34 cellular contexts compared by ENCODE assay signal in the genomic region with DNA sequence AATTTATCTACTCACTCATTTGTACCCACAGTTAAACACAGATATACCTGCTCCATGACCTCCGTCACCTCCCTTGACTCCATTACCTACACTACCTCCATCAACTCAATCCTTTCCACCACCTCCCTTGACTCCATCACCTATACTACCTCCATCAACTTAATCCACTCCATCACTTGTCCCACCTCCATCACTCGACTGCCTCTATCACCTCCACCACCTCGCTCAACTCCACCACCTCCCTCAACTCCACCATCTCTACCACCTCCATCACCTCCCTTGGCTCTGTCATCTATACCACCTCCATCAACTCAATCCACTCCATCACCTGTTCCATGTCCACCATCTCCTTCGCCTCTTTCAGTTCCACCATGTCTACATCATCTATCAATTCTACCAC. TPM values are rescaled to one million over a fixed set of nuclear protein-coding genes. Genes with fewer than 3 reads are reported as not detected.
"Had no signal": no experiment of that assay in that cellular context is flagged by ENCODE, and none has a peak within 500 bp of the region (broad histone marks: within the 10 kb centered on the region; RNA-seq: fewer than 3 reads in every experiment).

No MANE protein-coding gene starts in this region.

- H3K27ac Mint-ChIP-seq: activated CD4-positive, alpha-beta memory T cell treated with anti-CD3 and anti-CD28 coated beads for 36 hours; activated CD4-positive, alpha-beta T cell treated with anti-CD3 and anti-CD28 coated beads for 36 hours; activated CD4-positive, alpha-beta T cell treated with anti-CD3 and anti-CD28 coated beads, Interleukin-2, amount 10 ng/mL, durations not matched to agents 24 days and 14 days; activated CD8-positive, alpha-beta memory T cell treated with anti-CD3 and anti-CD28 coated beads, Interleukin-2, amount 10 ng/mL, durations not matched to agents 7 days and 5 days; activated CD8-positive, alpha-beta T cell treated with anti-CD3 and anti-CD28 coated beads, Interleukin-2, amount 10 ng/mL, durations not matched to agents 7 days and 5 days; activated naive CD4-positive, alpha-beta T cell treated with anti-CD3 and anti-CD28 coated beads for 36 hours; activated naive CD4-positive, alpha-beta T cell treated with anti-CD3 and anti-CD28 coated beads, Interleukin-2, amount 50 U/mL, for 24 hours; activated naive CD8-positive, alpha-beta T cell treated with anti-CD3 and anti-CD28 coated beads for 36 hours; activated naive CD8-positive, alpha-beta T cell treated with anti-CD3 and anti-CD28 coated beads, Interleukin-2, amount 50 U/mL, for 24 hours; activated T-helper 1 cell treated with anti-CD3 and anti-CD28 coated beads, Interleukin-12 subunit alpha, Interleukin-12 subunit beta, Interleukin-2, Interleukin-4 antibody, amounts not matched to agents 30 ng/mL and 10 ng/mL and 1 ng/mL, durations not matched to agents 14 hours and 24 hours and 36 hours; activated T-helper 2 cell treated with anti-CD3 and anti-CD28 coated beads, Interferon-gamma antibody, Interleukin-2, Interleukin-4, amounts not matched to agents 10 μg/mL and 5 μg/mL and 100 μg/mL, durations not matched to agents 14 hours and 24 hours and 36 hours; effector memory CD8-positive, alpha-beta T cell had no signal

- H3K4me3 Mint-ChIP-seq: activated CD4-positive, alpha-beta memory T cell treated with anti-CD3 and anti-CD28 coated beads for 36 hours; activated CD4-positive, alpha-beta T cell treated with anti-CD3 and anti-CD28 coated beads for 36 hours; activated CD4-positive, alpha-beta T cell treated with anti-CD3 and anti-CD28 coated beads, Interleukin-2, amount 10 ng/mL, durations not matched to agents 24 days and 14 days; activated CD8-positive, alpha-beta memory T cell treated with anti-CD3 and anti-CD28 coated beads, Interleukin-2, amount 10 ng/mL, durations not matched to agents 7 days and 5 days; activated CD8-positive, alpha-beta T cell treated with anti-CD3 and anti-CD28 coated beads, Interleukin-2, amount 10 ng/mL, durations not matched to agents 7 days and 5 days; activated naive CD4-positive, alpha-beta T cell treated with anti-CD3 and anti-CD28 coated beads for 36 hours; activated naive CD4-positive, alpha-beta T cell treated with anti-CD3 and anti-CD28 coated beads, Interleukin-2, amount 50 U/mL, for 24 hours; activated naive CD8-positive, alpha-beta T cell treated with anti-CD3 and anti-CD28 coated beads for 36 hours; activated naive CD8-positive, alpha-beta T cell treated with anti-CD3 and anti-CD28 coated beads, Interleukin-2, amount 50 U/mL, for 24 hours; activated T-helper 1 cell treated with anti-CD3 and anti-CD28 coated beads, Interleukin-12 subunit alpha, Interleukin-12 subunit beta, Interleukin-2, Interleukin-4 antibody, amounts not matched to agents 30 ng/mL and 10 ng/mL and 1 ng/mL, durations not matched to agents 14 hours and 24 hours and 36 hours; effector memory CD8-positive, alpha-beta T cell had no signal

- H3K36me3 ChIP-seq: adrenal gland, esophagus muscularis mucosa, gastrocnemius medialis had no signal

- H3K9me3 ChIP-seq: adrenal gland, body of pancreas, gastrocnemius medialis had no signal

- DNase-seq: activated CD4-positive, alpha-beta memory T cell treated with anti-CD3 and anti-CD28 coated beads for 36 hours; activated CD4-positive, alpha-beta T cell treated with anti-CD3 and anti-CD28 coated beads for 36 hours; activated CD4-positive, alpha-beta T cell treated with anti-CD3 and anti-CD28 coated beads, Interleukin-2, amount 10 ng/mL, durations not matched to agents 24 days and 14 days; activated CD4-positive, CD25-positive, alpha-beta regulatory T cell; activated CD4-positive, CD25-positive, alpha-beta regulatory T cell treated with anti-CD3 and anti-CD28 coated beads, Interleukin-2, amount 50 U/mL, for 72 hours; activated CD8-positive, alpha-beta memory T cell treated with anti-CD3 and anti-CD28 coated beads, Interleukin-2, amount 10 ng/mL, durations not matched to agents 7 days and 5 days; activated CD8-positive, alpha-beta memory T cell treated with anti-CD3 and anti-CD28 coated beads, Interleukin-2, amount 50 U/mL, for 4 hours; activated CD8-positive, alpha-beta T cell treated with anti-CD3 and anti-CD28 coated beads, Interleukin-2, amount 10 ng/mL, durations not matched to agents 7 days and 5 days; activated effector memory CD4-positive, alpha-beta T cell treated with anti-CD3 and anti-CD28 coated beads, Interleukin-2, amount 50 U/mL, for 16 hours; activated naive CD4-positive, alpha-beta T cell treated with anti-CD3 and anti-CD28 coated beads for 36 hours; activated naive CD8-positive, alpha-beta T cell treated with anti-CD3 and anti-CD28 coated beads for 36 hours; activated naive CD8-positive, alpha-beta T cell treated with anti-CD3 and anti-CD28 coated beads, Interleukin-2, amount 50 U/mL, for 24 hours; activated T-cell treated with anti-CD3 and anti-CD28 coated beads, Interleukin-2, amount 50 U/mL, for 1 hour; activated T-cell treated with anti-CD3 and anti-CD28 coated beads, Interleukin-2, amount 50 U/mL, for 48 hours; adrenal gland; amygdala; aorta; body of pancreas; caudate nucleus; cortex of kidney; dermis blood vessel endothelial cell; effector CD4-positive, alpha-beta T cell; effector memory CD8-positive, alpha-beta T cell; erythroblast; foreskin keratinocyte; gastrocnemius medialis; glutamatergic neuron; T-helper 2 cell had no signal

- H3K4me3 ChIP-seq: adrenal gland, body of pancreas, esophagus muscularis mucosa, gastrocnemius medialis had no signal

- H3K27ac ChIP-seq: adrenal gland, body of pancreas, esophagus muscularis mucosa, foreskin keratinocyte, gastrocnemius medialis had no signal

- H3K4me1 Mint-ChIP-seq: activated CD4-positive, alpha-beta T cell treated with anti-CD3 and anti-CD28 coated beads, Interleukin-2, amount 10 ng/mL, durations not matched to agents 24 days and 14 days had no signal

- FAIRE-seq: colon had no signal

- ATAC-seq: activated CD4-positive, alpha-beta T cell treated with anti-CD3 and anti-CD28 coated beads for 36 hours; activated CD8-positive, alpha-beta memory T cell treated with anti-CD3 and anti-CD28 coated beads, Interleukin-2, amount 10 ng/mL, durations not matched to agents 7 days and 5 days; activated CD8-positive, alpha-beta T cell treated with anti-CD3 and anti-CD28 coated beads, Interleukin-2, amount 10 ng/mL, durations not matched to agents 7 days and 5 days; activated naive CD8-positive, alpha-beta T cell treated with anti-CD3 and anti-CD28 coated beads, Interleukin-2, amount 50 U/mL, for 24 hours; body of pancreas; effector memory CD8-positive, alpha-beta T cell; foreskin keratinocyte; gastrocnemius medialis had no signal

- H3K4me1 ChIP-seq: adrenal gland, body of pancreas, foreskin keratinocyte, gastrocnemius medialis had no signal

- H3K27me3 ChIP-seq: body of pancreas, foreskin keratinocyte had no signal

- H3K36me3 Mint-ChIP-seq: activated CD8-positive, alpha-beta memory T cell treated with anti-CD3 and anti-CD28 coated beads, Interleukin-2, amount 10 ng/mL, durations not matched to agents 7 days and 5 days had no signal

RNA-seq across cellular contexts. Expression of gene WNT7A, which starts 51.3 kb away (rescaled TPM):
- total RNA-seq: activated CD4-positive, alpha-beta T cell treated with anti-CD3 and anti-CD28 coated beads, Interleukin-2, amount 10 ng/mL, durations not matched to agents 24 days and 14 days; activated CD8-positive, alpha-beta memory T cell treated with anti-CD3 and anti-CD28 coated beads, Interleukin-2, amount 10 ng/mL, durations not matched to agents 7 days and 5 days; activated CD8-positive, alpha-beta T cell treated with anti-CD3 and anti-CD28 coated beads, Interleukin-2, amount 10 ng/mL, durations not matched to agents 7 days and 5 days; activated T-helper 1 cell treated with anti-CD3 and anti-CD28 coated beads, Interleukin-12 subunit alpha, Interleukin-12 subunit beta, Interleukin-2, Interleukin-4 antibody, amounts not matched to agents 30 ng/mL and 10 ng/mL and 1 ng/mL, durations not matched to agents 14 hours and 24 hours and 36 hours; activated T-helper 2 cell treated with anti-CD3 and anti-CD28 coated beads, Interferon-gamma antibody, Interleukin-2, Interleukin-4, amounts not matched to agents 10 μg/mL and 5 μg/mL and 100 μg/mL, durations not matched to agents 14 hours and 24 hours and 36 hours; aorta; chondrocyte; esophagus muscularis mucosa; gastrocnemius medialis had no signal
- polyA plus RNA-seq: adrenal gland, aorta had no signal
